ENCODE assay signal across 19 cellular contexts in the genomic region with DNA sequence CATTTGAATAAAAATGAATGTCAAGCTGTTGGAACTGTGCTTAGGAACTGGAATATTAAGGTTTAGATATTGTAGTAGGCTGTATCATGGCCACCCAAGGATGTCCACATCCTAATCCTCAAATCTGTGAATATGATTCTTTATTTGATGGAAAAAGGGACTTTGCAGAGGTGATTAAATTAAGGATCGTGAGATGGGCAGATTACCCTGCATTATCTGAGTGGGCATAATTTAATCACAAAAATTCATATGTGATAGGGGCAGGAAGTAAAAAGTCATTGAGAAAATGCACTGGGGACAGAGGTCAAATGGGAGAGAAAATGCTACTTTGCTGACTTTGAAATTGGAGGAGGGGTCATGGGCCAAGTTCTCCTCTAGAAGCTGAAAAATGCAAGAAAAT.
"Had no signal": no experiment of that assay in that cellular context is flagged by ENCODE, and none has a peak within 500 bp of the region (broad histone marks: within the 10 kb centered on the region; RNA-seq: fewer than 3 reads in every experiment).

No MANE protein-coding gene starts in this region.

- H3K4me3 ChIP-seq: SK-N-MC had no signal

- H3K27ac ChIP-seq: RWPE1, SK-N-MC had no signal

- DNase-seq: KBM-7, MV-4-11, NCI-H1048, NCI-H1105, NCI-H1417, NCI-H1436 treated with DMSO at 0.1 percent for 48 hours, NCI-H1694, NCI-H187 treated with DMSO at 0.1 percent for 48 hours, NCI-H2029 treated with DMSO at 0.1 percent for 48 hours, NCI-H2171 treated with DMSO at 0.1 percent for 48 hours, NCI-H345, NCI-H446 treated with DMSO at 0.1 percent for 48 hours, NCI-H510A treated with DMSO at 0.1 percent for 48 hours, NCI-H526, NCI-H82, SHP77 had no signal

- ATAC-seq: Panc1 had no signal
